In genomic region chrX:34918856-34919255, GRCh38 we compare ENCODE assay signal across 9 cellular contexts. TPM values are rescaled to one million over a fixed set of nuclear protein-coding genes. Genes with fewer than 3 reads are reported as not detected.
DNase-seq lines count a peak whose midpoint lies in the region; ATAC-seq, FAIRE-seq and TF ChIP-seq lines count a peak whose summit lies in the region.
"Had no signal": no experiment of that assay in that cellular context is flagged by ENCODE, and none has a peak within 500 bp of the region (broad histone marks: within the 10 kb centered on the region; RNA-seq: fewer than 3 reads in every experiment).

No MANE protein-coding gene starts in this region.

- H2BK5ac ChIP-seq in mesendoderm (ENCODE audit: low read length), result no peak overlapping the region

- H3K9me3 ChIP-seq in GM12878 (replicated peaks; ENCODE audit: control insufficient read depth, insufficient read depth, low read length) (no peaks in the 10 kb centered on the region), aorta (ENCODE audit: control insufficient read depth, low read length) (no peaks in the 10 kb centered on the region)

- no peak overlapping the region for H4K8ac ChIP-seq in mesendoderm (ENCODE audit: low read depth, low read length)

- H3K27me3 ChIP-seq in GM12878 (replicated peaks in 1 of 2; ENCODE audit: control insufficient read depth in 2 of 2, insufficient read depth in 2 of 2, low read length in 1 of 2) (no peaks in the 10 kb centered on the region), mesendoderm (ENCODE audit: insufficient read depth, low read length, poor library complexity) (no peaks in the 10 kb centered on the region), aorta (ENCODE audit: control insufficient read depth in 1 of 2, insufficient read depth in 2 of 2, low read length in 1 of 2) (no peaks in the 10 kb centered on the region)

- SMC1A ChIA-PET in GM12878 (lab: Charles Lee; ENCODE audit: uncharacterized antibody, unreplicated experiment), result no interaction called here

- H3K79me1 ChIP-seq in mesendoderm (ENCODE audit: low read length), result no peaks in the 10 kb centered on the region

- no peak overlapping the region for H4K5ac ChIP-seq in mesendoderm (ENCODE audit: low read length)

- no TSS peak for BruUV-seq in GM12878 (replicated peaks; lab: Mats Ljungman, UMichigan)

- H4K20me1 ChIP-seq in GM12878 (ENCODE audit: control insufficient read depth, insufficient read depth), result no peaks in the 10 kb centered on the region

- H3K36me3 ChIP-seq in GM12878 (ENCODE audit: control insufficient read depth in 2 of 2, insufficient read depth in 2 of 2, low read length in 1 of 2) (no peaks in the 10 kb centered on the region), mesendoderm (ENCODE audit: control insufficient read depth, insufficient read depth, low read length) (no peaks in the 10 kb centered on the region), aorta (ENCODE audit: control insufficient read depth in 1 of 2, insufficient read depth in 2 of 2, low read length in 1 of 2) (no peaks in the 10 kb centered on the region)

- intact Hi-C loops in GM12878 (cut with micrococcal nuclease; ENCODE audit: unreplicated experiment) (no loop called here), aorta (cut with DNase I) (no loop called here)

- FAIRE-seq in GM12878 (lab: Jason Lieb, UNC), result no peak

- no peak for TF ChIP-seq RAD21 in GM12878 (IDR thresholded peaks at IDR 0.05; ENCODE audit: insufficient read depth, low read depth, low read length)

- no peak overlapping the region for H3K9ac ChIP-seq in GM12878 (ENCODE audit: control insufficient read depth, insufficient read depth, low read length)
- no peak overlapping the region for H3K9ac ChIP-seq in mesendoderm (ENCODE audit: low read length)

- WGBS in GM12878 (ENCODE audit: insufficient coverage, insufficient replicate concordance, low lambda C conversion rate, missing lambda C conversion rate), result 89% methylated on average over 1 of the region's 1 CpG
- WGBS in mesendoderm (ENCODE audit: extremely low coverage, insufficient coverage, low lambda C conversion rate), result no CpG with 5 or more reads among the region's 1 CpG
- WGBS in aorta, 2 donors, result 62 to 67% methylated on average over 1 of the region's 1 CpG

- H3K4me2 ChIP-seq in GM12878 (ENCODE audit: control insufficient read depth, insufficient read depth) (no peak overlapping the region), mesendoderm (ENCODE audit: low read length) (no peak overlapping the region)

- H3K56ac ChIP-seq in mesendoderm (ENCODE audit: low read length), result no peak overlapping the region

- no peak for TF ChIP-seq POLR2A in GM12878 (IDR thresholded peaks at IDR 0.05; ENCODE audit: low read depth, low read length)

- RAD21 ChIA-PET in GM12878 (lab: Charles Lee; ENCODE audit: unreplicated experiment), result no interaction called here

- ATAC-seq in GM12878 (0 out of 3 replicates have a peak, but pooled peaks have one; percentile 35), GM21619 (IDR thresholded peaks at IDR 0.05; ENCODE audit: unreplicated experiment) (no peak), aorta (ENCODE audit: low FRiP score) (no peak), GM19328 (IDR thresholded peaks at IDR 0.05; ENCODE audit: unreplicated experiment) (no peak), HG03196 (IDR thresholded peaks at IDR 0.05; ENCODE audit: unreplicated experiment) (no peak)

- no peak for TF ChIP-seq EP300 in GM12878 (IDR thresholded peaks at IDR 0.05; ENCODE audit: borderline replicate concordance in 1 of 2, control insufficient read depth in 1 of 2, low read depth in 2 of 2, low read length in 2 of 2)

- DNase-seq in Caki2 (ENCODE audit: low read depth), result peak; percentile 40
- DNase-seq in M059J (ENCODE audit: low read depth), result peak; percentile 63
- no peak for DNase-seq in GM12878 (ENCODE audit: low read depth, low spot score)
- DNase-seq in mesendoderm, result peak; percentile 71
- DNase-seq in aorta, result no peak
- DNase-seq: foreskin melanocyte had no signal

- H3K27ac ChIP-seq in GM12878 (ENCODE audit: control insufficient read depth, insufficient read depth) (no peak overlapping the region), mesendoderm (ENCODE audit: low read depth, low read length) (no peak overlapping the region), aorta (ENCODE audit: low read depth in 1 of 2, low read length in 2 of 2) (no peak overlapping the region)

- no peak overlapping the region for H2BK15ac ChIP-seq in mesendoderm (replicated peaks; ENCODE audit: low read depth)

- H3K4me1 ChIP-seq in GM12878 (ENCODE audit: control insufficient read depth, insufficient read depth, low read length) (no peaks in the 10 kb centered on the region), mesendoderm (ENCODE audit: control insufficient read depth, low read depth, low read length) (no peaks in the 10 kb centered on the region), aorta (ENCODE audit: control insufficient read depth in 1 of 2, insufficient read depth in 2 of 2, low read length in 2 of 2) (no peaks in the 10 kb centered on the region)

- in situ Hi-C loops in Caki2 (cut with HindIII; ENCODE audit: low pct_unique_long_range_greater_than_20kb, low sequenced_read_pairs) (no loop called here), GM12878 (cut with MboI) (no loop called here)

- H3K79me2 ChIP-seq in GM12878 (ENCODE audit: control insufficient read depth, insufficient read depth, low read length) (no peaks in the 10 kb centered on the region), mesendoderm (ENCODE audit: control insufficient read depth, insufficient read depth, low read length) (no peaks in the 10 kb centered on the region)

- H2AFZ ChIP-seq in GM12878 (ENCODE audit: control insufficient read depth, low read depth, low read length), result no peak overlapping the region

- POLR2A ChIA-PET in GM12878 (lab: Charles Lee), result no interaction called here

- H3K4me3 ChIP-seq in GM12878 (no peak overlapping the region), mesendoderm (ENCODE audit: low read length) (no peak overlapping the region), aorta (ENCODE audit: low read length in 2 of 2) (no peak overlapping the region)

- TF ChIP-seq CTCF in GM12878 (IDR thresholded peaks at IDR 0.05 in 2 of 3, conservative IDR thresholded peaks at IDR 0.05 in 1 of 3; ENCODE audit: control insufficient read depth in 2 of 3, extremely low read depth in 1 of 3, insufficient read depth in 1 of 3, low read depth in 3 of 3, low read length in 3 of 3), result peak in 1 of 3 experiments; percentile 24; a peak in 1 of 6 replicates

- H3K4ac ChIP-seq in mesendoderm (ENCODE audit: low read depth, low read length), result no peak overlapping the region

- no peak overlapping the region for H2AK5ac ChIP-seq in mesendoderm (ENCODE audit: low read length)

- CTCF ChIA-PET in GM12878 (lab: Yijun Ruan, JAX), result no interaction called here

- no peak overlapping the region for H3K23ac ChIP-seq in mesendoderm (ENCODE audit: low read length)

- H3K18ac ChIP-seq in mesendoderm (ENCODE audit: low read length), result no peak overlapping the region

- no peak overlapping the region for H2BK120ac ChIP-seq in mesendoderm (ENCODE audit: low read depth, low read length)

TF ChIP-seq in GM12878, 131 proteins besides CTCF, POLR2A, EP300 and RAD21 (continues in another document):
- TF ChIP-seq SMAD5 (IDR thresholded peaks at IDR 0.05; ENCODE audit: low read depth) (no peak), ZBTB40 (IDR thresholded peaks at IDR 0.05; ENCODE audit: borderline replicate concordance) (no peak)

RNA-seq across cellular contexts. Expression of gene FAM47B, which starts 23.7 kb away (rescaled TPM):
- total RNA-seq in Caki2 (2014; rRNA removed; shearing (Covaris generic); ENCODE audit: low replicate concordance), result not detected in 2 replicates
- total RNA-seq in M059J (2014; rRNA removed; shearing (Covaris generic)), result not detected in 2 replicates
- not detected in 2 replicates for total RNA-seq in GM12878 (2013; cell fraction: nucleolus; rRNA removed)
- total RNA-seq in GM12878 (2014; rRNA removed) (not detected in 2 replicates), GM12878 (2014; rRNA removed; fragmentation: Illumina TruSeq; extraction: Trizol) (not detected in 2 replicates), GM12878 (2021) (not detected in 2 replicates), aorta (not detected)
- polyA plus RNA-seq in GM12878 (2011; ENCODE audit: low read depth), result not detected
- polyA plus RNA-seq in GM12878 (2011; rRNA removed) (not detected in 2 replicates), GM12878 (2014; fragmentation: Illumina TruSeq; extraction: Trizol) (not detected in 2 replicates), GM12878 (2014; fragmentation: Nextera tagmentation; extraction: Ambion mirVana) (not detected), GM12878 (2014; rRNA removed) (not detected in 2 replicates), GM12878 (2016; fragmentation: Nextera tagmentation; extraction: Ambion mirVana) (not detected), aorta (not detected)
- polyA plus RNA-seq in GM12878 (2011; cell fraction: cytosol; rRNA removed), result not detected in 2 replicates
- polyA plus RNA-seq in GM12878 (2011; cell fraction: nucleus; rRNA removed), result not detected in 2 replicates
- polyA plus RNA-seq in GM12878 (2012), result not detected in 2 replicates
- polyA minus RNA-seq in GM12878 (2011; rRNA and poly(A)+ RNA removed), result not detected in 2 replicates
- polyA minus RNA-seq in GM12878 (2011; cell fraction: cytosol; rRNA and poly(A)+ RNA removed), result not detected in 2 replicates
- polyA minus RNA-seq in GM12878 (2011; cell fraction: nucleus; rRNA and poly(A)+ RNA removed), result not detected in 2 replicates
- polyA plus RNA-seq in mesendoderm (2013, experiment 1 of 2), result not detected
- polyA plus RNA-seq in mesendoderm (2013, experiment 2 of 2), result not detected

Comparison
In these comparisons a context has a peak if more than half of its experiments do, and no peak if none do; other contexts are left out.
1. DNase-seq: peak in Caki2 (single experiment), M059J (single experiment) and mesendoderm (single experiment); none in GM12878 (single experiment) and aorta (0 of 2).